ENCODE assay signal across 10 cellular contexts in the genomic region with DNA sequence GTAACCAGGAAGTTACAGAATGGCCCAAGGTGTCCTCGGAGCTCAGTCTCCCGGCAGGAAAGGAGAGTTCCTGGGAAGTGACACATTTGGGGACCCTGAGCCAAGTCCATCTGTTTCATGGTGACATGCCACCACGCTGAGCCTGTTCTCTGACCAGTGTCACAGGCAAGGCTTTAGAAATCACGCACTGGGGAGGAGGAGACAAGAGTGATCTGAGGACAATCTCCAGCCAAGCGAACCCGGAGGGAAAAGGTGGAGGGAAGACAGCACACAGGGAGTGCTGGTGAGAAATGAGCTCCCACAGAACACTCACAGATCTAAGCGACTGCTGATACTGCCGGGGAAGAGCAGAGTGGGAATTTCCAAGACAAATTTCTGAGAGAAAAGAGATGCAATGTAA. TPM values are rescaled to one million over a fixed set of nuclear protein-coding genes. Genes with fewer than 3 reads are reported as not detected.
"Had no signal": no experiment of that assay in that cellular context is flagged by ENCODE, and none has a peak within 500 bp of the region (broad histone marks: within the 10 kb centered on the region; RNA-seq: fewer than 3 reads in every experiment).

No MANE protein-coding gene starts in this region.

RNA-seq across cellular contexts. Expression of a gene that starts 1.8 kb away (rescaled TPM):
- total RNA-seq: activated CD4-positive, alpha-beta T cell treated with anti-CD3 and anti-CD28 coated beads for 36 hours; activated CD4-positive, alpha-beta T cell treated with anti-CD3 and anti-CD28 coated beads, Interleukin-2, amount 10 ng/mL, durations not matched to agents 7 days and 5 days; activated CD8-positive, alpha-beta T cell treated with anti-CD3 and anti-CD28 coated beads, Interleukin-2, amount 10 ng/mL, durations not matched to agents 7 days and 5 days; activated naive CD8-positive, alpha-beta T cell treated with anti-CD3 and anti-CD28 coated beads, Interleukin-2, amount 10 ng/mL, durations not matched to agents 7 days and 5 days; activated T-helper 2 cell treated with anti-CD3 and anti-CD28 coated beads, Interferon-gamma antibody, Interleukin-2, Interleukin-4, amounts not matched to agents 10 μg/mL and 5 μg/mL and 100 μg/mL, durations not matched to agents 14 hours and 24 hours and 36 hours; ascending aorta; breast epithelium; cardiac septum; Right ventricle myocardium superior; T-helper 2 cell treated with Interferon-gamma antibody and Interleukin-4, amounts not matched to agents 100 ng/mL and 5 ng/mL, for 36 hours had no signal

RNA-seq across cellular contexts. Expression of a gene that starts 15.5 kb away (rescaled TPM):
- total RNA-seq: activated CD4-positive, alpha-beta T cell treated with anti-CD3 and anti-CD28 coated beads for 36 hours; activated CD4-positive, alpha-beta T cell treated with anti-CD3 and anti-CD28 coated beads, Interleukin-2, amount 10 ng/mL, durations not matched to agents 7 days and 5 days; activated CD8-positive, alpha-beta T cell treated with anti-CD3 and anti-CD28 coated beads, Interleukin-2, amount 10 ng/mL, durations not matched to agents 7 days and 5 days; activated naive CD8-positive, alpha-beta T cell treated with anti-CD3 and anti-CD28 coated beads, Interleukin-2, amount 10 ng/mL, durations not matched to agents 7 days and 5 days; activated T-helper 2 cell treated with anti-CD3 and anti-CD28 coated beads, Interferon-gamma antibody, Interleukin-2, Interleukin-4, amounts not matched to agents 10 μg/mL and 5 μg/mL and 100 μg/mL, durations not matched to agents 14 hours and 24 hours and 36 hours; ascending aorta; breast epithelium; cardiac septum; Right ventricle myocardium superior; T-helper 2 cell treated with Interferon-gamma antibody and Interleukin-4, amounts not matched to agents 100 ng/mL and 5 ng/mL, for 36 hours had no signal

RNA-seq across cellular contexts. Expression of a gene that starts 19.0 kb away (rescaled TPM):
- total RNA-seq: activated CD8-positive, alpha-beta T cell treated with anti-CD3 and anti-CD28 coated beads, Interleukin-2, amount 10 ng/mL, durations not matched to agents 7 days and 5 days; activated naive CD8-positive, alpha-beta T cell treated with anti-CD3 and anti-CD28 coated beads, Interleukin-2, amount 10 ng/mL, durations not matched to agents 7 days and 5 days; activated T-helper 2 cell treated with anti-CD3 and anti-CD28 coated beads, Interferon-gamma antibody, Interleukin-2, Interleukin-4, amounts not matched to agents 10 μg/mL and 5 μg/mL and 100 μg/mL, durations not matched to agents 14 hours and 24 hours and 36 hours; ascending aorta; cardiac septum; Right ventricle myocardium superior had no signal

RNA-seq across cellular contexts. Expression of a gene that starts 29.4 kb away (rescaled TPM):
- total RNA-seq: activated CD4-positive, alpha-beta T cell treated with anti-CD3 and anti-CD28 coated beads for 36 hours; activated naive CD8-positive, alpha-beta T cell treated with anti-CD3 and anti-CD28 coated beads, Interleukin-2, amount 10 ng/mL, durations not matched to agents 7 days and 5 days; activated T-helper 2 cell treated with anti-CD3 and anti-CD28 coated beads, Interferon-gamma antibody, Interleukin-2, Interleukin-4, amounts not matched to agents 10 μg/mL and 5 μg/mL and 100 μg/mL, durations not matched to agents 14 hours and 24 hours and 36 hours; ascending aorta; cardiac septum; Right ventricle myocardium superior; T-helper 2 cell treated with Interferon-gamma antibody and Interleukin-4, amounts not matched to agents 100 ng/mL and 5 ng/mL, for 36 hours had no signal

RNA-seq across cellular contexts. Expression of a gene that starts 40.1 kb away (rescaled TPM):
- total RNA-seq: activated CD8-positive, alpha-beta T cell treated with anti-CD3 and anti-CD28 coated beads, Interleukin-2, amount 10 ng/mL, durations not matched to agents 7 days and 5 days; activated naive CD8-positive, alpha-beta T cell treated with anti-CD3 and anti-CD28 coated beads, Interleukin-2, amount 10 ng/mL, durations not matched to agents 7 days and 5 days; ascending aorta; cardiac septum; Right ventricle myocardium superior had no signal
